Comparison of ENCODE assay signal across 1 cellular context in the genomic region with DNA sequence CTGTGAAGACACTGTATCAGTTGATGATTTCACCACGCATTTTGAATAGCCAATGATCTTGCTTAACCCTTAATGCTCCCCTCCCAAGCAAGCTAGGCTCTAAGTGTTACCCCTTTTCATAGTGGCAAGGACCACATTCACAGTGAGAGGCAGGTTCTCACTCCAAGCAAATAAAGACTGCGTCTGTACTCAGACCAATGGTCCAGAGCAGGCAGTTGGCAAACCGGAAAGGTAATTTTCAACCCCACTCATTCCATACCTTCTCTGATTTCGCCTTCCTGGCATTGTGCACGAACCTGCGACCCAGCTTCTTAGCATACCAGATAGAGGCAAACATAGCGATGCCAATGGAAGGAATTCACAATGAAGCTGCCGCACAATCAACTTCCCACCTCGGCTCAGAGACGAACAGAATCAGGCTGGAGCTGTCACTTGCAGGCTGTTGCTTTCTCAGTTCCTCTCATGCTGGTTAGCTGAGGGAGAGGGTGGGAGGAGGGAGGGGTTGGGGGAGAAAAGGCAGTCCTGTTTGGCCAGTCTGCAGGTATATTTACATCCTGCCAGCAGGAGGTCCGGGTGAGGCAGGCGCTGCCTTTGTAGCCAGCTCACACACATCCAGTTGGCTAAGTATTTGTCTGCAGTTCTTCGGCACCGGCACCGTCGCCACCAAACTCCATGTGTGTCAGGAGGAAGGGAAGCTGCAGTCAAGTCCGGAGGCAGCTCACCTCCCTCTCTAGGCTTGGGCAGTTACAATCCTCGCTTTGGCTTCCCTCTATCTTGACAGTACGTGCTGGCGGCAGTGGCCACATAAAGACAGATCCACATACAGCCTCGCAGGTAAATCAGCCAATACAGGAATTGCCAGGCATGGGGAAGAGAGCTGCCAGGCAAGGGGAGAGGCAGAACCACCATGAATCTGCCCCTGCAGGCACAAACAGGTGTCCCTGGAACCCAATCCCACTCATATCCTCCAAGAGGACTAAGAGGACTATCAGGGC.
TF ChIP-seq lines count a peak whose summit lies in the region.

No MANE protein-coding gene starts in this region.

TF ChIP-seq in HepG2, 621 proteins besides CTCF, POLR2A, EP300 and RAD21 (continued from another document):
- TF ChIP-seq ZXDC (CRISPR knock-in tag; IDR thresholded peaks at IDR 0.05), result no peak
- TF ChIP-seq MBNL3 (CRISPR knock-in tag; conservative IDR thresholded peaks at IDR 0.05), result no peak
